ENCODE assay signal across 1 cellular context in genomic region chr4:55949480-55949802, GRCh38.
TF ChIP-seq lines count a peak whose summit lies in the region.

No MANE protein-coding gene starts in this region.

TF ChIP-seq in H1, 55 proteins besides CTCF, POLR2A, EP300 and RAD21 (continued from another document):
- TF ChIP-seq POLR2AphosphoS5 (IDR thresholded peaks at IDR 0.05; ENCODE audit: low read depth, low read length), result no peak
- TF ChIP-seq BACH1 (IDR thresholded peaks at IDR 0.05; ENCODE audit: low read length), result no peak
- TF ChIP-seq POU5F1 (IDR thresholded peaks at IDR 0.05; ENCODE audit: low read depth, low read length), result no peak
- TF ChIP-seq EZH2 (IDR thresholded peaks at IDR 0.05; ENCODE audit: low read depth, low read length, severe bottlenecking), result no peak
- no peak for TF ChIP-seq NANOG (IDR thresholded peaks at IDR 0.05; ENCODE audit: insufficient read depth, low read depth, low read length, poor library complexity, severe bottlenecking)
- TF ChIP-seq CHD2 (IDR thresholded peaks at IDR 0.05; ENCODE audit: low read length), result no peak
- TF ChIP-seq RXRA (IDR thresholded peaks at IDR 0.05; ENCODE audit: insufficient read depth, low read depth, low read length), result no peak
- TF ChIP-seq JUND (IDR thresholded peaks at IDR 0.05; ENCODE audit: low read length), result no peak
- TF ChIP-seq SAP30 (IDR thresholded peaks at IDR 0.05; ENCODE audit: insufficient read depth, insufficient replicate concordance, low read length), result no peak
- no peak for TF ChIP-seq TCF12 (IDR thresholded peaks at IDR 0.05; ENCODE audit: low read depth, low read length)
- TF ChIP-seq ATF3 (IDR thresholded peaks at IDR 0.05; ENCODE audit: insufficient read depth, low read depth, low read length), result no peak
- no peak for TF ChIP-seq EGR1 (IDR thresholded peaks at IDR 0.05; ENCODE audit: borderline replicate concordance, low read depth, low read length)
- no peak for TF ChIP-seq TAF1 (IDR thresholded peaks at IDR 0.05; ENCODE audit: low read depth, low read length)
- no peak for TF ChIP-seq CBX8 (IDR thresholded peaks at IDR 0.05; ENCODE audit: borderline replicate concordance, low read depth, low read length)
- TF ChIP-seq BCL11A (IDR thresholded peaks at IDR 0.05; ENCODE audit: low read depth in 2 of 2, low read length in 2 of 2), result no peak
